In genomic region chr13:44934724-44935123, GRCh38 we compare ENCODE assay signal across 14 cellular contexts. TPM values are rescaled to one million over a fixed set of nuclear protein-coding genes. Genes with fewer than 3 reads are reported as not detected.
DNase-seq lines count a peak whose midpoint lies in the region; ATAC-seq and TF ChIP-seq lines count a peak whose summit lies in the region.
"Had no signal": no experiment of that assay in that cellular context is flagged by ENCODE, and none has a peak within 500 bp of the region (broad histone marks: within the 10 kb centered on the region; RNA-seq: fewer than 3 reads in every experiment).

No MANE protein-coding gene starts in this region.

- H3K36me3 ChIP-seq in lung (ENCODE audit: control insufficient read depth in 2 of 2, insufficient read depth in 2 of 2, low read length in 2 of 2), result no peaks in the 10 kb centered on the region
- H3K36me3 ChIP-seq in transverse colon, result no peaks in the 10 kb centered on the region

- H3K4me3 Mint-ChIP-seq in CD14-positive monocyte, result no peak overlapping the region
- H3K4me3 Mint-ChIP-seq: T-helper 2 cell treated with Interferon-gamma antibody and Interleukin-4, amounts not matched to agents 5 μg/mL and 100 μg/mL, for 36 hours had no signal

- H3K27ac ChIP-seq in lung (ENCODE audit: low read depth in 1 of 2, low read length in 1 of 2) (no peak overlapping the region), transverse colon (no peak overlapping the region)

- H3K27me3 ChIP-seq in lung (ENCODE audit: control insufficient read depth, insufficient read depth), result no peaks in the 10 kb centered on the region
- no peaks in the 10 kb centered on the region for H3K27me3 ChIP-seq in transverse colon

- H3K4me3 ChIP-seq in lung, result no peak overlapping the region
- no peak overlapping the region for H3K4me3 ChIP-seq in transverse colon

- in situ Hi-C loops in transverse colon (cut with MboI; ENCODE audit: low pct_ligation_motif_present in 1 of 4, low pct_unique_long_range_greater_than_20kb in 1 of 4, low sequenced_read_pairs in 3 of 4), result no loop called here

- peak overlapping the region in 1 of 7 donors; percentile 58 for H3K27ac Mint-ChIP-seq in CD14-positive monocyte
- H3K27ac Mint-ChIP-seq: T-helper 2 cell treated with Interferon-gamma antibody and Interleukin-4, amounts not matched to agents 5 μg/mL and 100 μg/mL, for 36 hours had no signal

- WGBS in lung, 2 donors, result 0% methylated on average over 1 of the region's 1 CpG
- WGBS in transverse colon (ENCODE audit: low coverage in 1 of 2), 2 donors, result 0% methylated on average over 1 of the region's 1 CpG

- peaks cover 13% of the 10 kb centered on the region for H3K4me1 Mint-ChIP-seq in CD14-positive monocyte

- peak; percentile 24 for ATAC-seq in lung (ENCODE audit: insufficient read depth, low FRiP score)
- no peak for ATAC-seq in GM19035 (IDR thresholded peaks at IDR 0.05; ENCODE audit: unreplicated experiment)
- ATAC-seq in HG02885 (IDR thresholded peaks at IDR 0.05; ENCODE audit: poor library complexity, unreplicated experiment), result no peak

- H3K4me1 ChIP-seq in lung (ENCODE audit: control insufficient read depth in 2 of 2, insufficient read depth in 2 of 2, low read length in 2 of 2) (peaks cover 0 to 5% of the 10 kb centered on the region in 2 donors), transverse colon (no peaks in the 10 kb centered on the region)

- no peaks in the 10 kb centered on the region for H3K36me3 Mint-ChIP-seq in CD14-positive monocyte

- H3K27me3 Mint-ChIP-seq in CD14-positive monocyte (ENCODE audit: low read depth in 3 of 3), result peaks cover 2 to 6% (median 3%) of the 10 kb centered on the region in 3 donors

- no peak for TF ChIP-seq POLR2A in transverse colon (IDR thresholded peaks at IDR 0.05)

- TF ChIP-seq EP300 in transverse colon (IDR thresholded peaks at IDR 0.05; ENCODE audit: low read depth), result no peak

- DNase-seq in ELR (ENCODE audit: low read depth) (peak; percentile 82), M059J (ENCODE audit: low read depth) (peak; percentile 81), astrocyte of the hippocampus (ENCODE audit: low read depth, low spot score) (peak; percentile 47), lung (ENCODE audit: low spot score) (no peak), transverse colon (no peak), CD14-positive monocyte (ENCODE audit: low spot score) (no peak)
- DNase-seq: activated CD8-positive, alpha-beta memory T cell treated with anti-CD3 and anti-CD28 coated beads, Interleukin-2, amount 50 U/mL, for 48 hours; central memory CD4-positive, alpha-beta T cell; NCI-H1092; NCI-H82; posterior cingulate gyrus had no signal

- no peaks in the 10 kb centered on the region for H3K9me3 Mint-ChIP-seq in CD14-positive monocyte
- H3K9me3 Mint-ChIP-seq: T-helper 2 cell treated with Interferon-gamma antibody and Interleukin-4, amounts not matched to agents 5 μg/mL and 100 μg/mL, for 36 hours had no signal

- intact Hi-C loops in transverse colon (cut with DNase I; ENCODE audit: low total_unique reads), result no loop called here
- intact Hi-C loops in CD14-positive monocyte (cut with micrococcal nuclease), result no loop called here

- no peak for TF ChIP-seq CTCF in lung (IDR thresholded peaks at IDR 0.05; ENCODE audit: control extremely low read depth, extremely low read depth)
- TF ChIP-seq CTCF in transverse colon (IDR thresholded peaks at IDR 0.05), result no peak
- TF ChIP-seq CTCF in CD14-positive monocyte (IDR thresholded peaks at IDR 0.05), result no peak

- H3K9me3 ChIP-seq in lung (ENCODE audit: control insufficient read depth in 2 of 2, insufficient read depth in 1 of 2, low read length in 1 of 2), result no peaks in the 10 kb centered on the region
- no peaks in the 10 kb centered on the region for H3K9me3 ChIP-seq in transverse colon

RNA-seq across cellular contexts. Expression of gene NUFIP1, which starts 54.5 kb away (rescaled TPM):
- total RNA-seq in M059J (2014; rRNA removed; shearing (Covaris generic)), result 3.9 and 5.8 TPM in 2 replicates
- total RNA-seq in lung (1 to 10 TPM; 3.9 to 5.0 TPM), transverse colon (1 to 10 TPM in 3 of 4 donors, under 1 TPM in 1; 0.37 to 3.6 (median 1.7) TPM)
- polyA plus RNA-seq in lung (1 to 10 TPM; 2.9 to 3.1 TPM), CD14-positive monocyte (1 to 10 TPM in 1 of 2 donors, under 1 TPM in 1; 0.95 to 1.1 TPM)

RNA-seq across cellular contexts. Expression of gene GPALPP1, which starts 54.6 kb away (rescaled TPM):
- 13.4 and 25.8 TPM in 2 replicates for total RNA-seq in M059J (2014; rRNA removed; shearing (Covaris generic))
- total RNA-seq in lung, result 10 to 100 TPM; 16.4 to 45.0 TPM
- 1 to 10 TPM; 7.9 to 9.7 TPM for polyA plus RNA-seq in lung
- 10 to 100 TPM; 12.1 to 30.3 (median 22.0) TPM for total RNA-seq in transverse colon
- polyA plus RNA-seq in CD14-positive monocyte, result 10 to 100 TPM in 1 of 2 donors, 1 to 10 TPM in 1; 9.4 to 11.4 TPM

Comparison
In these comparisons a context has a peak if more than half of its experiments do, and no peak if none do; other contexts are left out.
1. DNase-seq: peak in ELR (single experiment), M059J (single experiment) and astrocyte of the hippocampus (single experiment); none in lung (single experiment), transverse colon (single experiment) and CD14-positive monocyte (single experiment).